ENCODE assay signal across 8 cellular contexts in the genomic region with DNA sequence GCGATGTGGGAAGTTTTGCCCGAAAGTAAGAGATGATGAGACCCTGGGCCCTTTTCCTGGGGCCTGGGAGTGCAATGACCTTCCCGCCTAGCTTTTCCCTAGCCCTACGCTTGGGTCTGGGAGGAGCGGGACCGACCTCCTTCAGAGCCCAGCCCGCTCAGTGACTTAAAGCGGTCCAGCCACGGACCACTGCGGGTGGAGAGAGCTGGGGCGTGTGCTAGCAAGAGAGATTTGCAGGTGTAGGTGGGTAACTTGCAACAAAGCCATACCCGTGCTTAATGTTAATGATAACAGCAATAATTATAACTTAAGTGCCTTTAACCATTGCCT. TPM values are rescaled to one million over a fixed set of nuclear protein-coding genes. Genes with fewer than 3 reads are reported as not detected.
DNase-seq lines count a peak whose midpoint lies in the region; ATAC-seq, FAIRE-seq and TF ChIP-seq lines count a peak whose summit lies in the region.

No MANE protein-coding gene starts in this region.

- H3K4me1 ChIP-seq in CD8-positive, alpha-beta memory T cell (ENCODE audit: insufficient read depth, low read length): peaks cover 14% of the 10 kb centered on the region
- peaks cover 4% of the 10 kb centered on the region for H3K4me1 ChIP-seq in ectodermal cell (ENCODE audit: control insufficient read depth, insufficient read depth, low read length)

- intact Hi-C loops in natural killer cell (cut with micrococcal nuclease): loop anchor here (5.0 kb wide), 1 partner anchor 423 kb away; no protein-coding TSS in a partner anchor

- H3K36me3 ChIP-seq in CD8-positive, alpha-beta memory T cell (ENCODE audit: insufficient read depth, low read length): no peaks in the 10 kb centered on the region
- H3K36me3 ChIP-seq in ectodermal cell (ENCODE audit: control insufficient read depth, insufficient read depth, low read length): no peaks in the 10 kb centered on the region

- POLR2A ChIA-PET in CD8-positive, alpha-beta memory T cell (lab: Charles Lee): no interaction called here

- CTCF ChIA-PET in CD8-positive, alpha-beta memory T cell (lab: Charles Lee): interaction anchor here (0.6 to 2.7 kb wide), 24 partner anchors 8 to 605 kb away, joined by 3 to 14 read pairs (median 3); a partner anchor contains a TSS

- 2 to 3% methylated on average over 11 to 12 of the region's 12 CpGs for WGBS in ectodermal cell, 2 experiments

- H3K9me3 ChIP-seq in CD8-positive, alpha-beta memory T cell (ENCODE audit: low read length): no peaks in the 10 kb centered on the region
- H3K9me3 ChIP-seq in ectodermal cell (ENCODE audit: control insufficient read depth, low read length): no peaks in the 10 kb centered on the region

- no peak for DNase-seq in CD8-positive, alpha-beta memory T cell
- DNase-seq in natural killer cell (no peak), D721Med (ENCODE audit: insufficient read length, low spot score) (no peak), COLO829 (ENCODE audit: low spot score) (no peak), kidney glomerular epithelial cell (lab: John Stamatoyannopoulos, UW) (no peak)

- H3K27ac Mint-ChIP-seq in CD8-positive, alpha-beta memory T cell: peak overlapping the region in 6 of 8 donors; percentile 1 to 82 (median 62)
- H3K27ac Mint-ChIP-seq in IgD-negative memory B cell (no peak overlapping the region), natural killer cell (peak overlapping the region in 1 of 2 donors; percentile 72)

- no peaks in the 10 kb centered on the region for H3K27me3 ChIP-seq in CD8-positive, alpha-beta memory T cell (ENCODE audit: insufficient read depth, low read length, poor library complexity, severe bottlenecking)
- peaks cover 33% of the 10 kb centered on the region for H3K27me3 ChIP-seq in ectodermal cell (ENCODE audit: control insufficient read depth, insufficient read depth, low read length, poor library complexity, severe bottlenecking)

- TF ChIP-seq CTCF in natural killer cell (IDR thresholded peaks at IDR 0.05) (no peak), D721Med (IDR thresholded peaks at IDR 0.05; ENCODE audit: insufficient read depth, missing control alignments) (no peak)

- H3K36me3 Mint-ChIP-seq in CD8-positive, alpha-beta memory T cell: peaks cover 0 to 3% (median 0%) of the 10 kb centered on the region in 3 donors
- H3K36me3 Mint-ChIP-seq in IgD-negative memory B cell (no peaks in the 10 kb centered on the region), natural killer cell (no peaks in the 10 kb centered on the region)

- FAIRE-seq in D721Med (lab: Jason Lieb, UNC): no peak

- H3K4me3 ChIP-seq in CD8-positive, alpha-beta memory T cell (ENCODE audit: low read length): peak overlapping the region; percentile 65
- H3K4me3 ChIP-seq in ectodermal cell (ENCODE audit: insufficient read depth, low read depth, low read length): peak overlapping the region; percentile 62

- H3K27me3 Mint-ChIP-seq in CD8-positive, alpha-beta memory T cell: peaks cover 14 to 18% of the 10 kb centered on the region in 2 donors
- peaks cover 9% of the 10 kb centered on the region for H3K27me3 Mint-ChIP-seq in IgD-negative memory B cell
- peaks cover 32 to 37% of the 10 kb centered on the region in 2 donors for H3K27me3 Mint-ChIP-seq in natural killer cell (ENCODE audit: low read depth in 2 of 2)

- ATAC-seq in GM21528 (IDR thresholded peaks at IDR 0.05; ENCODE audit: low FRiP score, unreplicated experiment) (peak; percentile 35), natural killer cell (peak; percentile 15 to 35 (median 24))

- peak overlapping the region; percentile 86 to 96 (median 91) for H3K4me3 Mint-ChIP-seq in CD8-positive, alpha-beta memory T cell
- peak overlapping the region; percentile 88 to 96 (median 92) for H3K4me3 Mint-ChIP-seq in IgD-negative memory B cell
- peak overlapping the region; percentile 83 for H3K4me3 Mint-ChIP-seq in natural killer cell

- H3K9me3 Mint-ChIP-seq in CD8-positive, alpha-beta memory T cell: no peaks in the 10 kb centered on the region
- peaks cover 0 to 1% (median 0%) of the 10 kb centered on the region in 3 donors for H3K9me3 Mint-ChIP-seq in IgD-negative memory B cell
- no peaks in the 10 kb centered on the region for H3K9me3 Mint-ChIP-seq in natural killer cell

- H3K4me1 Mint-ChIP-seq in CD8-positive, alpha-beta memory T cell: peaks cover 14 to 31% (median 20%) of the 10 kb centered on the region in 3 donors
- H3K4me1 Mint-ChIP-seq in IgD-negative memory B cell (peaks cover 3 to 12% (median 5%) of the 10 kb centered on the region in 3 donors), natural killer cell (peaks cover 15 to 26% of the 10 kb centered on the region in 2 donors)

- H3K27ac ChIP-seq in CD8-positive, alpha-beta memory T cell (ENCODE audit: low read depth, low read length): no peak overlapping the region
- no peak overlapping the region for H3K27ac ChIP-seq in ectodermal cell (ENCODE audit: insufficient read depth, low read depth, low read length, poor library complexity, severe bottlenecking)

RNA-seq across cellular contexts. Expression of a gene that starts 0.5 kb away (rescaled TPM):
- total RNA-seq in CD8-positive, alpha-beta memory T cell: under 1 TPM; 0.20 to 0.44 TPM
- 1.3 TPM for polyA plus RNA-seq in CD8-positive, alpha-beta memory T cell
- 2.0 TPM for polyA plus RNA-seq in IgD-negative memory B cell
- 6.6 TPM for polyA plus RNA-seq in ectodermal cell (2013, experiment 1 of 4)
- 9.3 TPM for polyA plus RNA-seq in ectodermal cell (2013, experiment 2 of 4)
- 6.6 TPM for polyA plus RNA-seq in ectodermal cell (2013, experiment 3 of 4)
- polyA plus RNA-seq in ectodermal cell (2013, experiment 4 of 4): 10.0 TPM
- total RNA-seq in natural killer cell: 1 to 10 TPM; 2.1 to 4.0 (median 2.5) TPM

Comparison
In these comparisons a context has a peak if more than half of its experiments do, and no peak if none do; other contexts are left out.
1. H3K27ac Mint-ChIP-seq: peak in CD8-positive, alpha-beta memory T cell (6 of 8); none in IgD-negative memory B cell (0 of 3).
2. Peak in every context shown above with its lines, with median percentiles within 50 percentile points of each other: H3K4me3 Mint-ChIP-seq.